In genomic region chr3:159882784-159883779, GRCh38 we compare ENCODE assay signal across 8 cellular contexts. TPM values are rescaled to one million over a fixed set of nuclear protein-coding genes. Genes with fewer than 3 reads are reported as not detected.
DNase-seq lines count a peak whose midpoint lies in the region; ATAC-seq and TF ChIP-seq lines count a peak whose summit lies in the region.

No MANE protein-coding gene starts in this region.

- TF ChIP-seq CTCF in epithelial cell of esophagus (IDR thresholded peaks at IDR 0.05; ENCODE audit: insufficient read depth, low read depth, low read length, missing control alignments): no peak

- H2BK12ac ChIP-seq in trophoblast cell (ENCODE audit: low read length): peak overlapping the region; percentile 56

- H4K91ac ChIP-seq in trophoblast cell (ENCODE audit: low read depth, low read length): peak overlapping the region; percentile 64

- H3K4ac ChIP-seq in trophoblast cell (ENCODE audit: low read depth, low read length): peak overlapping the region; percentile 10

- H3K9me3 ChIP-seq in trophoblast cell (ENCODE audit: insufficient read depth, low read depth, low read length): no peaks in the 10 kb centered on the region

- H3K9ac ChIP-seq in trophoblast cell (ENCODE audit: low read length): no peak overlapping the region

- H3K79me1 ChIP-seq in trophoblast cell (ENCODE audit: low read length): peaks cover 4% of the 10 kb centered on the region

- H2BK5ac ChIP-seq in trophoblast cell (ENCODE audit: low read depth, low read length, poor library complexity): no peak overlapping the region

- no peak for ATAC-seq in GM18511 (IDR thresholded peaks at IDR 0.05; ENCODE audit: unreplicated experiment)

- peak overlapping the region; percentile 46 for H3K18ac ChIP-seq in trophoblast cell (ENCODE audit: low read length)

- H3K27me3 ChIP-seq in trophoblast cell (ENCODE audit: insufficient read depth, low read length): no peaks in the 10 kb centered on the region

- peaks cover 6% of the 10 kb centered on the region in 2 experiments for H3K4me1 ChIP-seq in trophoblast cell (ENCODE audit: control insufficient read depth in 1 of 2, insufficient read depth in 2 of 2, low read length in 2 of 2)

- no peak overlapping the region for H4K8ac ChIP-seq in trophoblast cell (ENCODE audit: low read depth, low read length)

- no CpG with 5 or more reads among the region's 12 CpGs for WGBS in trophoblast cell (ENCODE audit: extremely low coverage, insufficient coverage, insufficient read length)

- DNase-seq in EH (ENCODE audit: low read depth) (peak; percentile 87), NCI-H510A (lab: John Stamatoyannopoulos, UW) (peak; percentile 12), epithelial cell of esophagus (ENCODE audit: low read depth) (peak; percentile 72), trophoblast cell (no peak), activated T-cell treated with anti-CD3 and anti-CD28 coated beads for 4 hours (no peak), mucosa of gallbladder (ENCODE audit: low spot score) (no peak), NOMO-1 (lab: John Stamatoyannopoulos, UW; ENCODE audit: unreplicated experiment in 2 of 2) (no peak)

- H3K27ac ChIP-seq in trophoblast cell (ENCODE audit: low read depth, low read length): no peak overlapping the region

- no peak overlapping the region for H2BK120ac ChIP-seq in trophoblast cell (ENCODE audit: insufficient read depth, low read length, poor library complexity)

- no peak overlapping the region for H3K14ac ChIP-seq in trophoblast cell (ENCODE audit: low read length)

- no peak overlapping the region for H4K12ac ChIP-seq in trophoblast cell (ENCODE audit: low read depth, low read length)

- H3K36me3 ChIP-seq in trophoblast cell (ENCODE audit: control insufficient read depth in 1 of 2, insufficient read depth in 2 of 2, low read length in 2 of 2): peaks cover 0 to 10% of the 10 kb centered on the region in 2 experiments

- H3K4me3 ChIP-seq in epithelial cell of esophagus (ENCODE audit: low read length) (no peak overlapping the region), trophoblast cell (ENCODE audit: low read depth, low read length) (no peak overlapping the region)

- no peak overlapping the region for H3K23ac ChIP-seq in trophoblast cell (ENCODE audit: low read length)

- H3K79me2 ChIP-seq in trophoblast cell (ENCODE audit: control insufficient read depth, insufficient read depth, low read length, poor library complexity): peaks cover 2% of the 10 kb centered on the region

- H2AFZ ChIP-seq in trophoblast cell (ENCODE audit: insufficient read depth, low read length, poor library complexity): no peak overlapping the region

- peak overlapping the region; percentile 15 for H2AK5ac ChIP-seq in trophoblast cell (ENCODE audit: low read length)

- H3K4me2 ChIP-seq in trophoblast cell (ENCODE audit: low read length): no peak overlapping the region

RNA-seq across cellular contexts. Expression of gene SCHIP1, which starts 43.4 kb away (rescaled TPM):
- 12.8 and 13.8 TPM in 2 replicates for polyA plus RNA-seq in trophoblast cell (2013)
- 5.0 TPM for total RNA-seq in mucosa of gallbladder

Comparison
In these comparisons a context has a peak if more than half of its experiments do, and no peak if none do; other contexts are left out.
1. DNase-seq: peak in EH (single experiment), NCI-H510A (single experiment) and epithelial cell of esophagus (single experiment); none in trophoblast cell (0 of 2), activated T-cell treated with anti-CD3 and anti-CD28 coated beads for 4 hours (single experiment), mucosa of gallbladder (single experiment) and NOMO-1 (0 of 2).